In the genomic region with DNA sequence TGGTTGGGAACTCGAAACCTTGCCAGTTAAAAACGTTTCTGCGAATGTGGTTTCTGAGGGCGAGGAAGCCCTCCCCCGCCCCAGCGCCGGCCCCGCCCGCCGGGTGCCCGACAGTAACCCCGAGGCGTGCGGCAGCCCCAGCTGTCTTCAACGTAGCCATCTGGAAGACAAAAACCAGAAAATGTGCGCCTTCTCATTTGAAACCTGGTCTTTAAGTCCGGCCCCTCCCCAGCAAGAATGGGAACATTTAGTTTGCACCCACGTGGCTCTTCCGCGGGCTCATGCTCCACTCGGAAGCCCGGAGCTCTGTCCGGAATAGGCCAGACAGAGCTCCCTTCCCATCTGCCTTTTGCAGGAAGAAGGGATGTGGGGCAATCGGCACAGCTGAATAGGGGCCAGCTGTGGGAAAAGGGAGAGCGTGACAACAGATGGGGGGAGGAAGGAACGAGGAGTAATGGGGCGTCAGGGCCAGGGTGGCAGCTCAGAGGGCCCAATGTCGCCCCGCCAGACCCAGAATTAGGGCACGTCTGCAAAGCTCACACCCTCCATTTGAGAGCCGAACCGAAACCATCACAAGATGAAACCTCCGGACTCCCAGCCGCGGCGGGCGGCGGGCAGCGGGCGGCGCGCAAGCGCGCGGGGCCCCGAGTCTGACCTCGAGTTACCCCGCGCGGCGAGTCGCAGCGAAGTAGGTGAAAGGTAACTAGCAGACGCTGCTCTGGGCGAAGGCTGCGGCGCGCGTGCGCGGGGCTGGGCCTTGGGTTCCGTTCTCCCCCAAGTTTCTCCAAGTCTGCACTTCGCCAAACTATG, we compare ENCODE assay signal across 9 cellular contexts.
DNase-seq lines count a peak whose midpoint lies in the region; ATAC-seq lines count a peak whose summit lies in the region.
"Had no signal": no experiment of that assay in that cellular context is flagged by ENCODE, and none has a peak within 500 bp of the region (broad histone marks: within the 10 kb centered on the region; RNA-seq: fewer than 3 reads in every experiment).

No MANE protein-coding gene starts in this region.

- DNase-seq in NCI-H1436 (lab: John Stamatoyannopoulos, UW) (peak; percentile 67), NCI-H1436 treated with DMSO at 0.1 percent for 48 hours (lab: John Stamatoyannopoulos, UW) (no peak), NCI-H2227 (lab: John Stamatoyannopoulos, UW; ENCODE audit: unreplicated experiment) (peak; percentile 81), caudate nucleus (lab: John Stamatoyannopoulos, UW) (peak in 60 of 61 donors; percentile 26 to 89 (median 79)), islet precursor cell (peak; percentile 82)
- peak; percentile 64 for DNase-seq in activated CD4-positive, CD25-positive, alpha-beta regulatory T cell treated with anti-CD3 and anti-CD28 coated beads, Interleukin-2, amount 50 U/mL, for 16 hours (ENCODE audit: low read depth, low spot score)
- DNase-seq in stimulated activated CD4-positive, alpha-beta T cell treated with anti-CD3 and anti-CD28 coated beads, Interleukin-12 subunit alpha, Interleukin-12 subunit beta, amount 100 ng/mL, for 4 hours: peak; percentile 75

- peak; percentile 78 for ATAC-seq in HG03066 (IDR thresholded peaks at IDR 0.05; ENCODE audit: low read depth, unreplicated experiment)

- peak overlapping the region; percentile 99 for H3K27ac ChIP-seq in caudate nucleus (ENCODE audit: low read depth, low read length)
- H3K27ac ChIP-seq: 22Rv1 had no signal
